In genomic region chr3:87898971-87899370, GRCh38 we compare ENCODE assay signal across 7 cellular contexts.
"Had no signal": no experiment of that assay in that cellular context is flagged by ENCODE, and none has a peak within 500 bp of the region (broad histone marks: within the 10 kb centered on the region; RNA-seq: fewer than 3 reads in every experiment).

No MANE protein-coding gene starts in this region.

- H3K4me3 ChIP-seq: K562 had no signal

- ATAC-seq: HepG2, K562 had no signal

- DNase-seq: IMR-90, KBM-7, KG1 had no signal

- H3K27ac ChIP-seq: HL-60 had no signal

- FAIRE-seq: HepG2, HTR-8/SVneo, K562 had no signal
